Comparison of ENCODE assay signal across 18 cellular contexts in the genomic region with DNA sequence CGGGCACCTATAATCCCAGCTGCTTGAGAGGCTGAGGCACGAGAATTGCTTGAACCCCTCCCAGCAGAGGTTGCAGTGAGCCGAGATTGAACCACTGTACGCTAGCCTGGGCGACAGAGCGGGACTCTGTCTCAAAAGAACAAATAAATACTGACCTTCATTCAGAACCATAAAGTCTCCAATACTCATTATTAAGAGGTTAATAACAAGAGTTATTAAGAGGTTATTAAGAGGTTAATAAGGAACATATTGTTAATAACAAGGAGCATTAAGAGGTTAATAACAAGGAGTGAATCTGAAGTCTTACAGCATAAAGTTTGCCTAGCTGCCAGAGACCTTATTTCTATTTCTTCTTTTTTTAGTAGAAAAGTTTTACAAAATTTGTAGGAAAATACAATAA. TPM values are rescaled to one million over a fixed set of nuclear protein-coding genes. Genes with fewer than 3 reads are reported as not detected.
DNase-seq lines count a peak whose midpoint lies in the region; ATAC-seq and TF ChIP-seq lines count a peak whose summit lies in the region.
"Had no signal": no experiment of that assay in that cellular context is flagged by ENCODE, and none has a peak within 500 bp of the region (broad histone marks: within the 10 kb centered on the region; RNA-seq: fewer than 3 reads in every experiment).

No MANE protein-coding gene starts in this region.

- peaks cover 100% of the 10 kb centered on the region for H3K79me2 ChIP-seq in Loucy (ENCODE audit: insufficient read depth, low read length)

- H3K27ac Mint-ChIP-seq in T-helper 17 cell: peak overlapping the region; percentile 91
- H3K27ac Mint-ChIP-seq: HFFc6 had no signal

- no peak for DNase-seq in T-helper 17 cell
- DNase-seq in mesenteric fat pad (ENCODE audit: low spot score): peak; percentile 28
- no peak for DNase-seq in NCI-H2107 treated with DMSO at 0.1 percent for 48 hours (lab: John Stamatoyannopoulos, UW; ENCODE audit: unreplicated experiment)
- no peak for DNase-seq in GM19238 (ENCODE audit: insufficient read length, low spot score)
- DNase-seq: C1 segment of cervical spinal cord; Calu3; CD4-positive, alpha-beta memory T cell; COR-L47; DMS53; DMS79 treated with DMSO at 0.1 percent for 48 hours; GF-D8; GOT3; HFFc6 had no signal

- H3K36me3 Mint-ChIP-seq in T-helper 17 cell (ENCODE audit: low read depth): no peaks in the 10 kb centered on the region

- H3K36me3 ChIP-seq in Loucy (ENCODE audit: insufficient read depth, low read length): no peaks in the 10 kb centered on the region
- H3K36me3 ChIP-seq: HAP-1 had no signal

- no peak for TF ChIP-seq CTCF in Loucy (conservative IDR thresholded peaks at IDR 0.05; ENCODE audit: low read length)

- no peaks in the 10 kb centered on the region for H3F3A ChIP-seq in Loucy (ENCODE audit: low read depth)

- H3K4me1 ChIP-seq in Loucy (ENCODE audit: insufficient read depth, low read length, poor library complexity, severe bottlenecking): peaks cover 49% of the 10 kb centered on the region

- no peaks in the 10 kb centered on the region for H3K9me3 ChIP-seq in Loucy (ENCODE audit: insufficient read depth, low read depth, low read length)
- no peaks in the 10 kb centered on the region for H3K9me3 ChIP-seq in T-helper 17 cell (ENCODE audit: control insufficient read depth, low read length, poor library complexity, severe bottlenecking)
- H3K9me3 ChIP-seq: HAP-1 had no signal

- H3K4me3 Mint-ChIP-seq in T-helper 17 cell: no peak overlapping the region
- H3K4me3 Mint-ChIP-seq: HFFc6 had no signal

- H3K4me1 Mint-ChIP-seq in T-helper 17 cell: peaks cover 37% of the 10 kb centered on the region

- no peak overlapping the region for H3K4me3 ChIP-seq in Loucy (ENCODE audit: low read length, poor library complexity, severe bottlenecking)
- H3K4me3 ChIP-seq: HAP-1 had no signal

- H2AFZ ChIP-seq in Loucy (ENCODE audit: low read length): no peak overlapping the region

- no peaks in the 10 kb centered on the region for H3K9me2 ChIP-seq in Loucy (replicated peaks; ENCODE audit: low read depth, low read length)

- peaks cover 92% of the 10 kb centered on the region for H4K20me1 ChIP-seq in Loucy (ENCODE audit: insufficient read depth, low read length, poor library complexity, severe bottlenecking)

- no peak overlapping the region for H3K9ac ChIP-seq in Loucy (ENCODE audit: low read depth, low read length, poor library complexity, severe bottlenecking)

- ATAC-seq in T-helper 17 cell: no peak
- no peak for ATAC-seq in GM19397 (IDR thresholded peaks at IDR 0.05; ENCODE audit: unreplicated experiment)

- no peaks in the 10 kb centered on the region for H3K27me3 Mint-ChIP-seq in T-helper 17 cell
- H3K27me3 Mint-ChIP-seq: CD4-positive, alpha-beta memory T cell had no signal

- peak overlapping the region; percentile 45 for H3K4me2 ChIP-seq in Loucy (ENCODE audit: low read depth, low read length, poor library complexity, severe bottlenecking)

- H3K27me3 ChIP-seq in Loucy (ENCODE audit: insufficient read depth, low read length, poor library complexity, severe bottlenecking): no peaks in the 10 kb centered on the region

RNA-seq across cellular contexts. Expression of gene CELF1, which starts 7.6 kb away (rescaled TPM):
- total RNA-seq in T-helper 17 cell (100 to 1,000 TPM; 113 to 127 TPM), mesenteric fat pad (127 TPM)

RNA-seq across cellular contexts. Expression of gene PTPMT1, which starts 20.1 kb away (rescaled TPM):
- total RNA-seq in T-helper 17 cell (10 to 100 TPM; 19.2 to 23.8 TPM), mesenteric fat pad (50.7 TPM)

RNA-seq across cellular contexts. Expression of gene KBTBD4, which starts 33.5 kb away (rescaled TPM):
- total RNA-seq in T-helper 17 cell: 10 to 100 TPM; 20.0 to 23.7 TPM
- total RNA-seq in mesenteric fat pad: 12.6 TPM

RNA-seq across cellular contexts. Expression of gene NDUFS3, which starts 33.6 kb away (rescaled TPM):
- total RNA-seq in T-helper 17 cell (10 to 100 TPM; 90.6 to 92.4 TPM), mesenteric fat pad (72.8 TPM)

RNA-seq across cellular contexts. Expression of gene FAM180B, which starts 41.2 kb away (rescaled TPM):
- total RNA-seq in T-helper 17 cell: under 1 TPM; 0.23 to 0.47 TPM
- total RNA-seq in mesenteric fat pad: 0.55 TPM
- total RNA-seq: A172, Calu3, Daoy, HFFc6 had no signal
